8 cellular contexts compared by ENCODE assay signal in the genomic region with DNA sequence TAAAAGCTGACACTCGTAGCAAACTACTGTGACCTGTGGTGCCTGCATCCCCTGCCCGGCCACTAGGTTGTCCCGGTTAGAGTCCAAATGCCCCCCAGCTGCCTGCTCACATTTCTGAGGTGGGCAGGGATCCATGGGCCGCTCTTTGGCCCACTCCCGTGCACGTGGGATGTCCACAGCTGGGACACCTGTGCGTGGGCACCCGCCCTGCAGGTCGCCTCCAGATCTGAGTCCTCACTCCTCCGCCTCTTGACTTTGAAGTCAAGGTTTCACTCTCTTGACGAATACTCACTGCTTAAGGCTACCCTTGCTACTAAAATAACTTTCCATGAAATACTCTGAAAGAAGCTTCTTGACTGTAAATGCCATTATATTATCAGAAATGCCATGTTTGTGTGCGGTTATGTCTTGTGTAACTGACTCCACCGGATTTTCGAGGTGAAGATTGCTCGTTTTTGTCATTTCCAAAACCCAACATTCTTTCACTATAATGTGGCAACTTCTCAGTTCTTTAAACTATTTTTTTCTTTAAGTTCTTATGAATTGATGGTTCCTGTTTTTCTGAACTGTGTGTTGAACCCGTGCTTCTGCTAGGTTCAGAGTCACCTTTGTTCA.
DNase-seq lines count a peak whose midpoint lies in the region; ATAC-seq and TF ChIP-seq lines count a peak whose summit lies in the region.
"Not testable (repeated sequence)": the region's sequence is repeated elsewhere in the genome, so short reads cannot be mapped to it uniquely, and the experiment has no call there.

No MANE protein-coding gene starts in this region.

- peak; percentile 78 for DNase-seq in CD1c-positive myeloid dendritic cell (ENCODE audit: extremely low spot score)
- DNase-seq in activated CD8-positive, alpha-beta T cell treated with anti-CD3 and anti-CD28 coated beads for 36 hours = peak; percentile 34
- not testable (repeated sequence) for DNase-seq in activated naive CD8-positive, alpha-beta T cell treated with anti-CD3 and anti-CD28 coated beads, Interleukin-2, amount 10 ng/mL, durations not matched to agents 7 days and 5 days
- peak; percentile 38 to 46 for DNase-seq in stimulated activated CD4-positive, alpha-beta T cell treated with anti-CD3 and anti-CD28 coated beads, Interleukin-2, amount 100 ng/mL, for 24 hours

- H3K36me3 Mint-ChIP-seq in activated CD8-positive, alpha-beta T cell treated with anti-CD3 and anti-CD28 coated beads for 36 hours (ENCODE audit: low read depth); activated naive CD8-positive, alpha-beta T cell treated with anti-CD3 and anti-CD28 coated beads, Interleukin-2, amount 10 ng/mL, durations not matched to agents 7 days and 5 days: not testable (repeated sequence)

- not testable (repeated sequence) for TF ChIP-seq CTCF in activated CD8-positive, alpha-beta T cell treated with anti-CD3 and anti-CD28 coated beads for 36 hours (IDR thresholded peaks at IDR 0.05)

- H3K4me3 Mint-ChIP-seq in activated CD8-positive, alpha-beta T cell treated with anti-CD3 and anti-CD28 coated beads for 36 hours; activated naive CD8-positive, alpha-beta T cell treated with anti-CD3 and anti-CD28 coated beads, Interleukin-2, amount 10 ng/mL, durations not matched to agents 7 days and 5 days: not testable (repeated sequence)

- intact Hi-C loops in activated CD8-positive, alpha-beta T cell treated with anti-CD3 and anti-CD28 coated beads for 36 hours (cut with micrococcal nuclease) = not testable (repeated sequence)

- H3K9me3 ChIP-seq in KOPT-K1 (ENCODE audit: insufficient read depth, low read length, poor library complexity, severe bottlenecking) = not testable (repeated sequence)

- peak overlapping the region; percentile 70 for H3K27ac Mint-ChIP-seq in activated CD8-positive, alpha-beta T cell treated with anti-CD3 and anti-CD28 coated beads for 36 hours
- H3K27ac Mint-ChIP-seq in activated naive CD8-positive, alpha-beta T cell treated with anti-CD3 and anti-CD28 coated beads, Interleukin-2, amount 10 ng/mL, durations not matched to agents 7 days and 5 days = not testable (repeated sequence)

- H3K4me1 Mint-ChIP-seq in activated CD8-positive, alpha-beta T cell treated with anti-CD3 and anti-CD28 coated beads for 36 hours (ENCODE audit: low read depth) = peaks cover 27% of the 10 kb centered on the region
- not testable (repeated sequence) for H3K4me1 Mint-ChIP-seq in activated naive CD8-positive, alpha-beta T cell treated with anti-CD3 and anti-CD28 coated beads, Interleukin-2, amount 10 ng/mL, durations not matched to agents 7 days and 5 days

- not testable (repeated sequence) for H3K27me3 Mint-ChIP-seq in activated CD8-positive, alpha-beta T cell treated with anti-CD3 and anti-CD28 coated beads for 36 hours; activated naive CD8-positive, alpha-beta T cell treated with anti-CD3 and anti-CD28 coated beads, Interleukin-2, amount 10 ng/mL, durations not matched to agents 7 days and 5 days

- not testable (repeated sequence) for H3K36me3 ChIP-seq in KOPT-K1 (ENCODE audit: insufficient read depth, low read length)

- peak; percentile 58 for ATAC-seq in GM18873 (IDR thresholded peaks at IDR 0.05; ENCODE audit: low FRiP score, unreplicated experiment)
- ATAC-seq in GM21529 (IDR thresholded peaks at IDR 0.05; ENCODE audit: unreplicated experiment) = peak; percentile 72
- ATAC-seq in HG02973 (IDR thresholded peaks at IDR 0.05; ENCODE audit: unreplicated experiment) = peak; percentile 52
- peak; percentile 45 for ATAC-seq in activated CD8-positive, alpha-beta T cell treated with anti-CD3 and anti-CD28 coated beads for 36 hours
- peak; percentile 75 for ATAC-seq in activated naive CD8-positive, alpha-beta T cell treated with anti-CD3 and anti-CD28 coated beads, Interleukin-2, amount 10 ng/mL, durations not matched to agents 7 days and 5 days (ENCODE audit: low read depth)

- POLR2A ChIA-PET in activated CD8-positive, alpha-beta T cell treated with anti-CD3 and anti-CD28 coated beads for 36 hours (lab: Charles Lee); activated naive CD8-positive, alpha-beta T cell treated with anti-CD3 and anti-CD28 coated beads, Interleukin-2, amount 10 ng/mL, durations not matched to agents 7 days and 5 days (lab: Charles Lee): not testable (repeated sequence)

- not testable (repeated sequence) for H3K9me3 Mint-ChIP-seq in activated CD8-positive, alpha-beta T cell treated with anti-CD3 and anti-CD28 coated beads for 36 hours; activated naive CD8-positive, alpha-beta T cell treated with anti-CD3 and anti-CD28 coated beads, Interleukin-2, amount 10 ng/mL, durations not matched to agents 7 days and 5 days

- H3K27ac ChIP-seq in KOPT-K1 (ENCODE audit: low read depth, low read length, poor library complexity, severe bottlenecking) = peak overlapping the region; percentile 48

- CTCF ChIA-PET in activated CD8-positive, alpha-beta T cell treated with anti-CD3 and anti-CD28 coated beads for 36 hours (lab: Charles Lee) = not testable (repeated sequence)
